In genomic region chr16:84699712-84700517, GRCh38 we compare ENCODE assay signal across 8 cellular contexts. TPM values are rescaled to one million over a fixed set of nuclear protein-coding genes. Genes with fewer than 3 reads are reported as not detected.
DNase-seq lines count a peak whose midpoint lies in the region; ATAC-seq, FAIRE-seq and TF ChIP-seq lines count a peak whose summit lies in the region.

USP10 (plus strand) TSS chr16:84700000; CDS start chr16:84700091, 91 bp downstream.

- no peaks in the 10 kb centered on the region for H3K9me3 Mint-ChIP-seq in activated naive CD4-positive, alpha-beta T cell treated with anti-CD3 and anti-CD28 coated beads, Interleukin-2, amount 50 U/mL, for 72 hours

- peak within 1 kb of the TSS; percentile 76 for H3K4me2 ChIP-seq in MM.1S (ENCODE audit: low read depth, low read length)

- H3K9ac ChIP-seq in MM.1S (ENCODE audit: low read length), result peak within 1 kb of the TSS; percentile 68

- peaks cover 15% of the 10 kb centered on the region; the same call in 1 of the 2 replicates for H4K20me1 ChIP-seq in MM.1S (ENCODE audit: insufficient read depth, low read length)

- peak within 1 kb of the TSS; percentile 74 for H3K4me3 ChIP-seq in MM.1S (ENCODE audit: low read length)
- H3K4me3 ChIP-seq in pancreas, result peak within 1 kb of the TSS; percentile 92 to 99 (median 96)
- H3K4me3 ChIP-seq in thymus (ENCODE audit: low read length), result peak within 1 kb of the TSS; percentile 98

- H3K9me2 ChIP-seq in MM.1S (replicated peaks; ENCODE audit: insufficient read depth, low read length), result no peaks in the 10 kb centered on the region

- FAIRE-seq in H54 (lab: Jason Lieb, UNC), result no peak
- no peak for FAIRE-seq in pancreas (lab: Jason Lieb, UNC)

- H3K9me3 ChIP-seq in MM.1S (replicated peaks; ENCODE audit: insufficient read depth, low read length) (no peaks in the 10 kb centered on the region), pancreas (no peaks in the 10 kb centered on the region), thymus (ENCODE audit: control insufficient read depth) (no peaks in the 10 kb centered on the region)

- H3K4me1 ChIP-seq in MM.1S (ENCODE audit: low read length), result 0 out of 2 replicates have a peak, but pooled peaks cover 2% of the 10 kb centered on the region
- peaks cover 11 to 29% (median 13%) of the 10 kb centered on the region in 3 donors for H3K4me1 ChIP-seq in pancreas
- H3K4me1 ChIP-seq in thymus (ENCODE audit: control insufficient read depth, insufficient read depth, low read length), result peaks cover 5% of the 10 kb centered on the region

- in situ Hi-C loops in G401 (cut with HindIII; ENCODE audit: low sequenced_read_pairs), result no loop called here

- TF ChIP-seq CTCF in MM.1S (IDR thresholded peaks at IDR 0.05; ENCODE audit: low read length) (no peak), pancreas (IDR thresholded peaks at IDR 0.05) (no peak)

- H3K36me3 ChIP-seq in MM.1S (replicated peaks; ENCODE audit: insufficient read depth, low read length) (no peaks in the 10 kb centered on the region), pancreas (no peaks in the 10 kb centered on the region), thymus (ENCODE audit: control insufficient read depth, insufficient read depth) (no peaks in the 10 kb centered on the region)

- peak within 1 kb of the TSS; percentile 31; the same call in 1 of the 2 replicates for H3K27ac ChIP-seq in MM.1S (ENCODE audit: low read length)
- peak within 1 kb of the TSS; percentile 29 to 75 (median 66) for H3K27ac ChIP-seq in pancreas
- H3K27ac ChIP-seq in thymus (ENCODE audit: low read depth), result peak within 1 kb of the TSS; percentile 88

- ATAC-seq in activated naive CD4-positive, alpha-beta T cell treated with anti-CD3 and anti-CD28 coated beads, Interleukin-2, amount 50 U/mL, for 72 hours, result peak; percentile 89 to 90
- ATAC-seq in Right ventricle myocardium inferior (peak; percentile 91), pancreas (peak; percentile 89 to 98 (median 96))

- DNase-seq in G401 (ENCODE audit: low spot score) (peak; percentile 68), H54 (ENCODE audit: insufficient read length, low spot score) (peak; percentile 95), MM.1S (peak; percentile 66), SKM-1 treated with dmso at 0.1 percent for 144 hours (lab: John Stamatoyannopoulos, UW; ENCODE audit: unreplicated experiment) (peak; percentile 71), Right ventricle myocardium inferior (ENCODE audit: missing footprints) (peak; percentile 94), pancreas (peak; percentile 62 to 91 (median 82))
- DNase-seq in activated naive CD4-positive, alpha-beta T cell treated with anti-CD3 and anti-CD28 coated beads, Interleukin-2, amount 50 U/mL, for 72 hours (ENCODE audit: low spot score in 2 of 2), result peak; percentile 90 to 93

- H2AFZ ChIP-seq in MM.1S (ENCODE audit: low read length), result peak within 1 kb of the TSS; percentile 65

- H3K27me3 ChIP-seq in MM.1S (replicated peaks; ENCODE audit: insufficient read depth, low read length) (no peaks in the 10 kb centered on the region), pancreas (no peaks in the 10 kb centered on the region), thymus (ENCODE audit: control insufficient read depth, insufficient read depth) (no peaks in the 10 kb centered on the region)

- H3F3A ChIP-seq in MM.1S (ENCODE audit: insufficient read depth, low read length), result no peaks in the 10 kb centered on the region

- 0 to 1% methylated on average over 51 to 106 of the region's 106 CpGs for WGBS in pancreas, 2 donors
- whole genome bisulfite sequencing in thymus, result under 1% methylated on average over 106 of the region's 106 CpGs

- intact Hi-C loops in Right ventricle myocardium inferior (cut with DNase I) (no loop called here), pancreas (cut with DNase I) (no loop called here)

- H3K36me3 Mint-ChIP-seq in activated naive CD4-positive, alpha-beta T cell treated with anti-CD3 and anti-CD28 coated beads, Interleukin-2, amount 50 U/mL, for 72 hours, result peaks cover 7 to 10% of the 10 kb centered on the region in 2 donors

- peak; percentile 84 for TF ChIP-seq POLR2A in H54 (IDR thresholded peaks at IDR 0.05; ENCODE audit: low read depth, low read length)

- H3K79me2 ChIP-seq in MM.1S (ENCODE audit: low read length), result peaks cover 44% of the 10 kb centered on the region

- peak within 1 kb of the TSS; percentile 93 to 99 for H3K27ac Mint-ChIP-seq in activated naive CD4-positive, alpha-beta T cell treated with anti-CD3 and anti-CD28 coated beads, Interleukin-2, amount 50 U/mL, for 72 hours

RNA-seq across cellular contexts. Expression of gene USP10, which starts in this region (rescaled TPM):
- 54.2 and 82.0 TPM in 2 replicates for total RNA-seq in G401 (2014; rRNA removed; shearing (Covaris generic))
- total RNA-seq in activated naive CD4-positive, alpha-beta T cell treated with anti-CD3 and anti-CD28 coated beads, Interleukin-2, amount 50 U/mL, for 72 hours, result 100 to 1,000 TPM in 1 of 2 donors, 10 to 100 TPM in 1; 82.7 to 129 TPM
- total RNA-seq in Right ventricle myocardium inferior (76.5 TPM), pancreas (10 to 100 TPM; 22.8 to 40.6 (median 31.5) TPM)
- polyA plus RNA-seq in pancreas (10 to 100 TPM; 11.4 to 18.2 TPM), thymus (44.7 TPM)

Comparison
In these comparisons a context has a peak if more than half of its experiments do, and no peak if none do; other contexts are left out.
1. Peak in every context shown above with its lines: DNase-seq, ATAC-seq, H3K4me3 ChIP-seq and H3K27ac ChIP-seq.
2. H3K27ac ChIP-seq: peak in every context shown above with its lines; median percentile 88 in thymus; 66 in pancreas; 31 in MM.1S.